In genomic region chr13:24684600-24684998, GRCh38 we compare ENCODE assay signal across 8 cellular contexts. TPM values are rescaled to one million over a fixed set of nuclear protein-coding genes. Genes with fewer than 3 reads are reported as not detected.
DNase-seq lines count a peak whose midpoint lies in the region; ATAC-seq and TF ChIP-seq lines count a peak whose summit lies in the region.

No MANE protein-coding gene starts in this region.

- no peak for TF ChIP-seq CTCF in astrocyte of the spinal cord (IDR thresholded peaks at IDR 0.05; ENCODE audit: low read depth, low read length)

- H3K27me3 Mint-ChIP-seq in stimulated activated naive CD8-positive, alpha-beta T cell treated with anti-CD3 and anti-CD28 coated beads, Interleukin-15, amount 100 ng/mL, for 72 hours: peaks cover 67% of the 10 kb centered on the region

- ATAC-seq in stimulated activated naive CD8-positive, alpha-beta T cell treated with anti-CD3 and anti-CD28 coated beads, Interleukin-15, amount 100 ng/mL, for 72 hours: peak; percentile 76

- DNase-seq in stimulated activated CD4-positive, alpha-beta T cell treated with anti-CD3 and anti-CD28 coated beads, Interleukin-12 subunit alpha, Interleukin-12 subunit beta, amount 100 ng/mL, for 48 hours (ENCODE audit: low read depth in 2 of 3, low spot score in 1 of 3): peak; percentile 15 to 34 (median 16)
- no peak for DNase-seq in stimulated activated CD4-positive, alpha-beta T cell treated with anti-CD3 and anti-CD28 coated beads, Interleukin-4, amount 100 ng/mL, for 1 hour
- DNase-seq in Jurkat, Clone E6-1 (ENCODE audit: low read depth, low spot score): peak; percentile 67
- DNase-seq in astrocyte of the spinal cord (ENCODE audit: low read depth, low spot score) (peak; percentile 40), mucosa of gallbladder (ENCODE audit: low spot score) (no peak), DMS79 (lab: John Stamatoyannopoulos, UW) (no peak), ecto neural progenitor cell (ENCODE audit: low spot score) (no peak)
- DNase-seq in stimulated activated naive CD8-positive, alpha-beta T cell treated with anti-CD3 and anti-CD28 coated beads, Interleukin-15, amount 100 ng/mL, for 72 hours: peak; percentile 39 to 56

- H3K27ac Mint-ChIP-seq in stimulated activated naive CD8-positive, alpha-beta T cell treated with anti-CD3 and anti-CD28 coated beads, Interleukin-15, amount 100 ng/mL, for 72 hours: no peak overlapping the region

- no peaks in the 10 kb centered on the region for H3K9me3 Mint-ChIP-seq in stimulated activated naive CD8-positive, alpha-beta T cell treated with anti-CD3 and anti-CD28 coated beads, Interleukin-15, amount 100 ng/mL, for 72 hours

- H3K4me1 Mint-ChIP-seq in stimulated activated naive CD8-positive, alpha-beta T cell treated with anti-CD3 and anti-CD28 coated beads, Interleukin-15, amount 100 ng/mL, for 72 hours: peaks cover 36% of the 10 kb centered on the region

- H3K4me3 ChIP-seq in Jurkat, Clone E6-1 (ENCODE audit: low read length): peak overlapping the region; percentile 7; the same call in 1 of the 2 replicates
- no peak overlapping the region for H3K4me3 ChIP-seq in astrocyte of the spinal cord (ENCODE audit: low read depth, low read length)

- peak overlapping the region; percentile 41 to 56 for H3K4me3 Mint-ChIP-seq in stimulated activated naive CD8-positive, alpha-beta T cell treated with anti-CD3 and anti-CD28 coated beads, Interleukin-15, amount 100 ng/mL, for 72 hours

- in situ Hi-C loops in astrocyte of the spinal cord (cut with HindIII; ENCODE audit: low sequenced_read_pairs): no loop called here

RNA-seq across cellular contexts. Expression of gene ATP12A, which starts 4.4 kb away (rescaled TPM):
- polyA plus RNA-seq in Jurkat, Clone E6-1 (2012; ENCODE audit: insufficient read depth, insufficient read length): not detected
- total RNA-seq in mucosa of gallbladder: not detected

Comparison
In these comparisons a context has a peak if more than half of its experiments do, and no peak if none do; other contexts are left out.
1. DNase-seq: peak in stimulated activated CD4-positive, alpha-beta T cell treated with anti-CD3 and anti-CD28 coated beads, Interleukin-12 subunit alpha, Interleukin-12 subunit beta, amount 100 ng/mL, for 48 hours (3 of 3), Jurkat, Clone E6-1 (single experiment), astrocyte of the spinal cord (single experiment) and stimulated activated naive CD8-positive, alpha-beta T cell treated with anti-CD3 and anti-CD28 coated beads, Interleukin-15, amount 100 ng/mL, for 72 hours (2 of 2); none in stimulated activated CD4-positive, alpha-beta T cell treated with anti-CD3 and anti-CD28 coated beads, Interleukin-4, amount 100 ng/mL, for 1 hour (single experiment), mucosa of gallbladder (single experiment), DMS79 (single experiment) and ecto neural progenitor cell (single experiment).